In the genomic region with DNA sequence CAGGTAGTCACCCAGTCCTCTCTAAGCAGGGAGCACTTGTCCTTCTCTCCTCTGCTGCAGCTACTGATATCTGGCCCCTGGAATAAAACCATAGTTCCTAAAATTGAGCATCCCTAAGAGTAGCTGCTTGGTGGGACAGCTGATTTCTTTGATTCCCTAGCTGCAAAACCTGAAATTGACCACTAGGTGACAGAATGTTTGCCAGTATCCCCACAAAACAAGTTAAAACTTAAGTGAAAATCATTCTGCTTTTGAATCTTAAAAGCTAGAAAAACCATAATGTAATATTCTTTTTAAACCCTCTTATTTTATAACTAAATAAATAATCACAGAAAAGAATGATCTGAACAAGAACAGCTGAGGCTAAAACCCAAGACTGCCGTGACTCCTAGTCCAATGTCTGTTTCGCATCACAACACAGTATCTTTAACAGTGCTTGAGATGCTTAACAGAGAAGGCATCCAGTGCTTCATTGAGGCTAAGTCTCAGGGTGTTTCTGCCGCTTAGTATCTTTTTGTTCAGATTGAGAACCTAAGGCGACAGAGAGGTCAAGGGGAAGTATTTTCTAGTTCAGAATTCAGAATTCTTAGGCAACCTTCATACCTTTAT, we compare ENCODE assay signal across 12 cellular contexts. TPM values are rescaled to one million over a fixed set of nuclear protein-coding genes. Genes with fewer than 3 reads are reported as not detected.
DNase-seq lines count a peak whose midpoint lies in the region; TF ChIP-seq lines count a peak whose summit lies in the region.
"Had no signal": no experiment of that assay in that cellular context is flagged by ENCODE, and none has a peak within 500 bp of the region (broad histone marks: within the 10 kb centered on the region; RNA-seq: fewer than 3 reads in every experiment).

No MANE protein-coding gene starts in this region.

- H4K20me1 ChIP-seq in DOHH2 (ENCODE audit: control insufficient read depth, insufficient read depth, low read depth, low read length), result no peaks in the 10 kb centered on the region
- no peaks in the 10 kb centered on the region for H4K20me1 ChIP-seq in Karpas-422 (ENCODE audit: insufficient read depth, low read depth, low read length)

- H3K4me3 Mint-ChIP-seq in nephron, result no peak overlapping the region
- H3K4me3 Mint-ChIP-seq: activated naive CD4-positive, alpha-beta T cell treated with anti-CD3 and anti-CD28 coated beads, Interleukin-2, amount 10 ng/mL, durations not matched to agents 7 days and 5 days; naive thymus-derived CD8-positive, alpha-beta T cell had no signal

- H2AFZ ChIP-seq in Karpas-422 (ENCODE audit: low read length), result no peak overlapping the region

- DNase-seq in Karpas-422, result peak; percentile 73
- DNase-seq in brain microvascular endothelial cell, result no peak
- no peak for DNase-seq in ureter (ENCODE audit: low spot score)
- DNase-seq in NCI-H1092 (lab: John Stamatoyannopoulos, UW), result no peak
- DNase-seq in HPDE6-E6E7 (ENCODE audit: extremely low spot score), result no peak
- DNase-seq in NCI-H446 (lab: John Stamatoyannopoulos, UW), result no peak
- DNase-seq: activated CD4-positive, CD25-positive, alpha-beta regulatory T cell; activated naive CD4-positive, alpha-beta T cell treated with anti-CD3 and anti-CD28 coated beads, Interleukin-2, amount 10 ng/mL, durations not matched to agents 7 days and 5 days; naive thymus-derived CD8-positive, alpha-beta T cell; NCI-H524 had no signal

- no peaks in the 10 kb centered on the region for H3F3A ChIP-seq in DOHH2 (ENCODE audit: control insufficient read depth, insufficient read depth)

- H3K9ac ChIP-seq in Karpas-422 (ENCODE audit: low read length), result peak overlapping the region; percentile 51

- in situ Hi-C loops in brain microvascular endothelial cell (cut with HindIII; ENCODE audit: low pct_ligation_motif_present, low sequenced_read_pairs), result no loop called here

- H3K79me2 ChIP-seq in DOHH2 (ENCODE audit: control insufficient read depth, low read length) (no peaks in the 10 kb centered on the region), Karpas-422 (ENCODE audit: low read length) (no peaks in the 10 kb centered on the region)

- H3K27ac ChIP-seq in DOHH2 (ENCODE audit: low read depth, low read length) (no peak overlapping the region), Karpas-422 (ENCODE audit: low read length) (peak overlapping the region; percentile 78), brain microvascular endothelial cell (no peak overlapping the region)

- no peaks in the 10 kb centered on the region for H3K27me3 ChIP-seq in DOHH2 (ENCODE audit: control insufficient read depth, low read length)
- no peaks in the 10 kb centered on the region for H3K27me3 ChIP-seq in Karpas-422 (ENCODE audit: low read length)
- no peaks in the 10 kb centered on the region for H3K27me3 ChIP-seq in brain microvascular endothelial cell (replicated peaks)

- H3K4me1 ChIP-seq in DOHH2 (ENCODE audit: control insufficient read depth, low read length), result no peaks in the 10 kb centered on the region
- peaks cover 67% of the 10 kb centered on the region for H3K4me1 ChIP-seq in Karpas-422 (ENCODE audit: low read length)

- H3K4me2 ChIP-seq in DOHH2 (ENCODE audit: low read length) (no peak overlapping the region), Karpas-422 (ENCODE audit: low read depth, low read length, poor library complexity, severe bottlenecking) (peak overlapping the region; percentile 71)

- H3K9me3 Mint-ChIP-seq in nephron, result peaks cover 5% of the 10 kb centered on the region
- H3K9me3 Mint-ChIP-seq: activated naive CD4-positive, alpha-beta T cell treated with anti-CD3 and anti-CD28 coated beads, Interleukin-2, amount 10 ng/mL, durations not matched to agents 7 days and 5 days had no signal

- H3K27me3 Mint-ChIP-seq in nephron (ENCODE audit: low read depth), result no peaks in the 10 kb centered on the region
- H3K27me3 Mint-ChIP-seq: activated naive CD4-positive, alpha-beta T cell treated with anti-CD3 and anti-CD28 coated beads, Interleukin-2, amount 10 ng/mL, durations not matched to agents 7 days and 5 days; naive thymus-derived CD8-positive, alpha-beta T cell had no signal

- H3K4me1 Mint-ChIP-seq in nephron, result peaks cover 10% of the 10 kb centered on the region
- H3K4me1 Mint-ChIP-seq: activated naive CD4-positive, alpha-beta T cell treated with anti-CD3 and anti-CD28 coated beads, Interleukin-2, amount 10 ng/mL, durations not matched to agents 7 days and 5 days; naive thymus-derived CD8-positive, alpha-beta T cell had no signal

- H3K4me3 ChIP-seq in DOHH2 (ENCODE audit: low read length), result no peak overlapping the region
- 0 out of 2 replicates have a peak overlapping the region, but pooled peaks have one; percentile 28 for H3K4me3 ChIP-seq in Karpas-422 (ENCODE audit: low read length)
- no peak overlapping the region for H3K4me3 ChIP-seq in brain microvascular endothelial cell (ENCODE audit: low read depth, low read length)

- H3K9me2 ChIP-seq in DOHH2 (replicated peaks; ENCODE audit: control insufficient read depth, low read length), result no peaks in the 10 kb centered on the region
- no peaks in the 10 kb centered on the region for H3K9me2 ChIP-seq in Karpas-422 (replicated peaks; ENCODE audit: insufficient read depth, low read length)

- no peaks in the 10 kb centered on the region for H3K9me3 ChIP-seq in DOHH2 (ENCODE audit: control insufficient read depth, insufficient read depth, low read length)
- 0 out of 2 replicates have a peak, but pooled peaks cover 2% of the 10 kb centered on the region for H3K9me3 ChIP-seq in Karpas-422 (ENCODE audit: low read length)

- peak; percentile 64 for TF ChIP-seq CTCF in DOHH2 (IDR thresholded peaks at IDR 0.05; ENCODE audit: low read depth, low read length, poor library complexity, severe bottlenecking)
- TF ChIP-seq CTCF in brain microvascular endothelial cell (IDR thresholded peaks at IDR 0.05; ENCODE audit: low read depth, low read length, missing control alignments), result peak; percentile 70
- TF ChIP-seq CTCF in nephron (IDR thresholded peaks at IDR 0.05; ENCODE audit: unreplicated experiment in 3 of 3), result peak; percentile 28 to 58 (median 38)

- H3K27ac Mint-ChIP-seq in nephron, result no peak overlapping the region
- H3K27ac Mint-ChIP-seq: activated naive CD4-positive, alpha-beta T cell treated with anti-CD3 and anti-CD28 coated beads, Interleukin-2, amount 10 ng/mL, durations not matched to agents 7 days and 5 days had no signal

- peaks cover 2% of the 10 kb centered on the region; the same call in 1 of the 2 replicates for H3K36me3 ChIP-seq in DOHH2 (ENCODE audit: control insufficient read depth, low read length)
- no peaks in the 10 kb centered on the region for H3K36me3 ChIP-seq in Karpas-422 (ENCODE audit: insufficient read depth, low read length)
- H3K36me3 ChIP-seq in brain microvascular endothelial cell (replicated peaks), result no peaks in the 10 kb centered on the region

- H3K36me3 Mint-ChIP-seq in nephron (ENCODE audit: low read depth), result peaks cover 29% of the 10 kb centered on the region

RNA-seq across cellular contexts. Expression of gene TAL2, which starts 24.4 kb away (rescaled TPM):
- total RNA-seq in Karpas-422 (2014; rRNA removed; shearing (Covaris generic); ENCODE audit: low replicate concordance), result 4.1 and 18.4 TPM in 2 replicates
- not detected for total RNA-seq in ureter
- total RNA-seq: naive thymus-derived CD8-positive, alpha-beta T cell had no signal

RNA-seq across cellular contexts. Expression of gene TMEM38B, which starts 56.5 kb away (rescaled TPM):
- 134 and 164 TPM in 2 replicates for total RNA-seq in Karpas-422 (2014; rRNA removed; shearing (Covaris generic); ENCODE audit: low replicate concordance)
- total RNA-seq in ureter, result 11.1 TPM

Comparison
In these comparisons a context has a peak if more than half of its experiments do, and no peak if none do; other contexts are left out.
1. RNA of gene TMEM38B, which starts 56.5 kb away (total RNA-seq): 134 to 164 TPM in Karpas-422; 11.1 TPM in ureter (single experiment); every median in the first group is over 10 times any median in the second.
2. Peak in every context shown above with its lines, with median percentiles within 50 percentile points of each other: CTCF ChIP-seq.